In the genomic region with DNA sequence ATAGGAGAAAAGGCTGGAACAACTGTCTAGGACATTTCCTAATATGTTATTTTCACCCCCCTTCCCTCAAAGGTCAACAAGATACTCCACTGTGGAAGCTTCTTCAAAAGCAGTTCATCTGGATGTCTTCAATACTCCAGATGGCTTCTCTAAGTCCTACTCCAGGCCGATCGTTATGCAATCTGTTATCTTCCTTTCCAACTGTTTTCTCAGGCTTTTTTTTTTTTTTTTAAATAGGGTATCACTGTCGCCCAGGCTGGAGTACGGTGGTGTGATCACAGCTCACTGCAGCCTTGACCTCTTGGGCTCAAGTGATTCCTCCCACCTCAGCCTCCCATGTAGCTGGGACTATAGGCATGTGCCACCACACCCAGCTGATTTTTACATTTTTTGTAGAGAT, we compare ENCODE assay signal across 13 cellular contexts. TPM values are rescaled to one million over a fixed set of nuclear protein-coding genes. Genes with fewer than 3 reads are reported as not detected.
A peak's percentile ranks its signal among the peaks of the same experiment; 100 is the strongest.
DNase-seq lines count a peak whose midpoint lies in the region; ATAC-seq and TF ChIP-seq lines count a peak whose summit lies in the region.
"Had no signal": no experiment of that assay in that cellular context is flagged by ENCODE, and none has a peak within 500 bp of the region (broad histone marks: within the 10 kb centered on the region; RNA-seq: fewer than 3 reads in every experiment).

No MANE protein-coding gene starts in this region.

- no peak overlapping the region for H3K4me3 ChIP-seq in PC-9
- H3K4me3 ChIP-seq in esophagus (ENCODE audit: low read depth in 1 of 2, low read length in 2 of 2), result no peak overlapping the region
- H3K4me3 ChIP-seq in muscle layer of duodenum (ENCODE audit: low read depth in 1 of 2, low read length in 2 of 2), result no peak overlapping the region
- H3K4me3 ChIP-seq in SJCRH30, result no peak overlapping the region

- 33 to 40% methylated on average over 4 of the region's 4 CpGs for whole genome bisulfite sequencing in esophagus, 2 donors

- H3K27ac ChIP-seq in PC-9 (peak overlapping the region; percentile 97), esophagus (ENCODE audit: low read depth in 2 of 2, low read length in 1 of 2) (peak overlapping the region; percentile 5), muscle layer of duodenum (ENCODE audit: low read length) (peak overlapping the region; percentile 64), SJCRH30 (no peak overlapping the region)
- H3K27ac ChIP-seq: brain microvascular endothelial cell had no signal

- TF ChIP-seq CTCF in PC-9 (conservative IDR thresholded peaks at IDR 0.05), result no peak
- no peak for TF ChIP-seq CTCF in activated CD8-positive, alpha-beta T cell treated with anti-CD3 and anti-CD28 coated beads for 36 hours (IDR thresholded peaks at IDR 0.05)

- H3K4me1 ChIP-seq in PC-9 (replicated peaks; ENCODE audit: insufficient read depth) (peaks cover 95% of the 10 kb centered on the region), esophagus (ENCODE audit: control insufficient read depth in 2 of 2, insufficient read depth in 2 of 2, low read length in 1 of 2) (peaks cover 0 to 28% of the 10 kb centered on the region in 2 donors), muscle layer of duodenum (ENCODE audit: control insufficient read depth in 1 of 2, insufficient read depth in 2 of 2, low read length in 2 of 2) (peaks cover 8 to 30% of the 10 kb centered on the region in 2 donors), SJCRH30 (peaks cover 13% of the 10 kb centered on the region)

- H3K4me3 Mint-ChIP-seq in activated CD4-positive, alpha-beta T cell treated with anti-CD3 and anti-CD28 coated beads, Interleukin-2, amount 10 ng/mL, durations not matched to agents 7 days and 5 days, result no peak overlapping the region
- no peak overlapping the region for H3K4me3 Mint-ChIP-seq in activated CD8-positive, alpha-beta T cell treated with anti-CD3 and anti-CD28 coated beads for 36 hours
- H3K4me3 Mint-ChIP-seq: activated T-cell treated with anti-CD3 and anti-CD28 coated beads, Interleukin-2, amount 50 U/mL, for 72 hours; WTC11 had no signal

- peak overlapping the region; percentile 59 for H3K4me2 ChIP-seq in PC-9

- H3K9me3 ChIP-seq in PC-9 (ENCODE audit: insufficient read depth, low read depth) (no peaks in the 10 kb centered on the region), esophagus (ENCODE audit: control insufficient read depth in 2 of 2, insufficient read depth in 1 of 2, low read depth in 1 of 2, low read length in 1 of 2) (no peaks in the 10 kb centered on the region), muscle layer of duodenum (ENCODE audit: control insufficient read depth in 1 of 2, low read length in 2 of 2) (no peaks in the 10 kb centered on the region), SJCRH30 (replicated peaks) (no peaks in the 10 kb centered on the region)

- H4K20me1 ChIP-seq in PC-9 (ENCODE audit: insufficient read depth), result no peaks in the 10 kb centered on the region

- no peaks in the 10 kb centered on the region for H3K27me3 ChIP-seq in PC-9 (ENCODE audit: insufficient read depth, low read depth)
- H3K27me3 ChIP-seq in esophagus (ENCODE audit: control insufficient read depth in 1 of 2, insufficient read depth in 2 of 2, low read length in 2 of 2), result no peaks in the 10 kb centered on the region
- no peaks in the 10 kb centered on the region for H3K27me3 ChIP-seq in muscle layer of duodenum (ENCODE audit: low read depth, low read length)
- H3K27me3 ChIP-seq in SJCRH30, result no peaks in the 10 kb centered on the region
- H3K27me3 ChIP-seq: brain microvascular endothelial cell had no signal

- no peaks in the 10 kb centered on the region for H3K27me3 Mint-ChIP-seq in activated CD4-positive, alpha-beta T cell treated with anti-CD3 and anti-CD28 coated beads, Interleukin-2, amount 10 ng/mL, durations not matched to agents 7 days and 5 days
- peaks cover 2% of the 10 kb centered on the region for H3K27me3 Mint-ChIP-seq in activated CD8-positive, alpha-beta T cell treated with anti-CD3 and anti-CD28 coated beads for 36 hours

- DNase-seq in DMS 273 (lab: John Stamatoyannopoulos, UW; ENCODE audit: unreplicated experiment) (peak; percentile 80), PC-9 (no peak), SJCRH30 (no peak)
- no peak for DNase-seq in activated CD4-positive, alpha-beta T cell treated with anti-CD3 and anti-CD28 coated beads, Interleukin-2, amount 10 ng/mL, durations not matched to agents 7 days and 5 days
- no peak for DNase-seq in activated CD8-positive, alpha-beta T cell treated with anti-CD3 and anti-CD28 coated beads for 36 hours
- DNase-seq: brain microvascular endothelial cell, left colon, NCI-H2029 treated with DMSO at 0.1 percent for 48 hours had no signal

- no peaks in the 10 kb centered on the region for H3K9me2 ChIP-seq in PC-9 (ENCODE audit: insufficient read depth)

- POLR2A ChIA-PET in PC-9 (lab: Charles Lee; ENCODE audit: unreplicated experiment), result no interaction called here
- POLR2A ChIA-PET in activated CD4-positive, alpha-beta T cell treated with anti-CD3 and anti-CD28 coated beads, Interleukin-2, amount 10 ng/mL, durations not matched to agents 7 days and 5 days (lab: Charles Lee), result no interaction called here
- POLR2A ChIA-PET in activated CD8-positive, alpha-beta T cell treated with anti-CD3 and anti-CD28 coated beads for 36 hours (lab: Charles Lee), result no interaction called here

- peaks cover 71% of the 10 kb centered on the region for H3F3A ChIP-seq in PC-9 (ENCODE audit: insufficient read depth, low read depth)

- no peaks in the 10 kb centered on the region for H3K9me3 Mint-ChIP-seq in activated CD4-positive, alpha-beta T cell treated with anti-CD3 and anti-CD28 coated beads, Interleukin-2, amount 10 ng/mL, durations not matched to agents 7 days and 5 days
- H3K9me3 Mint-ChIP-seq in activated CD8-positive, alpha-beta T cell treated with anti-CD3 and anti-CD28 coated beads for 36 hours, result no peaks in the 10 kb centered on the region
- H3K9me3 Mint-ChIP-seq: activated T-cell treated with anti-CD3 and anti-CD28 coated beads, Interleukin-2, amount 50 U/mL, for 72 hours had no signal

- no peaks in the 10 kb centered on the region for H3K36me3 Mint-ChIP-seq in activated CD4-positive, alpha-beta T cell treated with anti-CD3 and anti-CD28 coated beads, Interleukin-2, amount 10 ng/mL, durations not matched to agents 7 days and 5 days (ENCODE audit: low read depth)
- no peaks in the 10 kb centered on the region for H3K36me3 Mint-ChIP-seq in activated CD8-positive, alpha-beta T cell treated with anti-CD3 and anti-CD28 coated beads for 36 hours (ENCODE audit: low read depth)

- no peak for ATAC-seq in activated CD8-positive, alpha-beta T cell treated with anti-CD3 and anti-CD28 coated beads for 36 hours
- ATAC-seq in GM21619 (IDR thresholded peaks at IDR 0.05; ENCODE audit: unreplicated experiment), result no peak
- ATAC-seq: left colon, WTC11 had no signal

- no peaks in the 10 kb centered on the region for H3K36me3 ChIP-seq in PC-9 (ENCODE audit: low read depth)
- no peaks in the 10 kb centered on the region for H3K36me3 ChIP-seq in esophagus (ENCODE audit: control insufficient read depth in 2 of 2, insufficient read depth in 2 of 2, low read length in 1 of 2)
- H3K36me3 ChIP-seq in muscle layer of duodenum (ENCODE audit: control insufficient read depth in 1 of 2, insufficient read depth in 2 of 2, low read length in 2 of 2), result no peaks in the 10 kb centered on the region
- H3K36me3 ChIP-seq in SJCRH30, result no peaks in the 10 kb centered on the region
- H3K36me3 ChIP-seq: brain microvascular endothelial cell had no signal

- no peak overlapping the region for H3K27ac Mint-ChIP-seq in activated CD4-positive, alpha-beta T cell treated with anti-CD3 and anti-CD28 coated beads, Interleukin-2, amount 10 ng/mL, durations not matched to agents 7 days and 5 days
- no peak overlapping the region for H3K27ac Mint-ChIP-seq in activated CD8-positive, alpha-beta T cell treated with anti-CD3 and anti-CD28 coated beads for 36 hours
- H3K27ac Mint-ChIP-seq: activated T-cell treated with anti-CD3 and anti-CD28 coated beads, Interleukin-2, amount 50 U/mL, for 72 hours; WTC11 had no signal

- intact Hi-C loops in PC-9 (cut with micrococcal nuclease; ENCODE audit: unreplicated experiment), result no loop called here
- intact Hi-C loops in activated CD8-positive, alpha-beta T cell treated with anti-CD3 and anti-CD28 coated beads for 36 hours (cut with micrococcal nuclease), result no loop called here

- H3K4me1 Mint-ChIP-seq in activated CD4-positive, alpha-beta T cell treated with anti-CD3 and anti-CD28 coated beads, Interleukin-2, amount 10 ng/mL, durations not matched to agents 7 days and 5 days, result peaks cover 8% of the 10 kb centered on the region
- peaks cover 32% of the 10 kb centered on the region for H3K4me1 Mint-ChIP-seq in activated CD8-positive, alpha-beta T cell treated with anti-CD3 and anti-CD28 coated beads for 36 hours (ENCODE audit: low read depth)

- CTCF ChIA-PET in PC-9 (lab: Charles Lee), result no interaction called here
- CTCF ChIA-PET in activated CD4-positive, alpha-beta T cell treated with anti-CD3 and anti-CD28 coated beads, Interleukin-2, amount 10 ng/mL, durations not matched to agents 7 days and 5 days (lab: Charles Lee), result interaction anchor here (0.7 kb wide), 1 partner anchor 218 kb away, joined by 3 read pairs; no protein-coding TSS in a partner anchor
- CTCF ChIA-PET in activated CD8-positive, alpha-beta T cell treated with anti-CD3 and anti-CD28 coated beads for 36 hours (lab: Charles Lee), result no interaction called here

- H2AFZ ChIP-seq in PC-9, result no peak overlapping the region

- no TSS peak for BruUV-seq in PC-9 (replicated peaks; lab: Mats Ljungman, UMichigan)

- H3K79me2 ChIP-seq in PC-9 (ENCODE audit: low read depth), result peaks cover 84% of the 10 kb centered on the region

RNA-seq across cellular contexts. Expression of gene ATP8B1, which starts 26.3 kb away (rescaled TPM):
- 16.7 and 23.4 TPM in 2 replicates for total RNA-seq in PC-9 (2021)
- polyA plus RNA-seq in esophagus, result 10 to 100 TPM in 1 of 2 donors, 1 to 10 TPM in 1; 8.0 to 12.9 TPM
- not detected for total RNA-seq in activated CD4-positive, alpha-beta T cell treated with anti-CD3 and anti-CD28 coated beads, Interleukin-2, amount 10 ng/mL, durations not matched to agents 7 days and 5 days
- total RNA-seq in SJCRH30 (2014; rRNA removed; shearing (Covaris generic)), result not detected in 2 replicates
- under 1 TPM; 0.18 to 0.38 TPM for total RNA-seq in activated CD8-positive, alpha-beta T cell treated with anti-CD3 and anti-CD28 coated beads for 36 hours
- total RNA-seq: activated T-cell treated with anti-CD3 and anti-CD28 coated beads, Interleukin-2, amount 50 U/mL, for 72 hours had no signal

Comparison
In these comparisons a context has a peak if more than half of its experiments do, and no peak if none do; other contexts are left out.
1. RNA of gene ATP8B1, which starts 26.3 kb away (total RNA-seq): 16.7 to 23.4 TPM in PC-9; 0.18 to 0.38 TPM in activated CD8-positive, alpha-beta T cell treated with anti-CD3 and anti-CD28 coated beads for 36 hours, not detected in activated CD4-positive, alpha-beta T cell treated with anti-CD3 and anti-CD28 coated beads, Interleukin-2, amount 10 ng/mL, durations not matched to agents 7 days and 5 days and not detected in SJCRH30; every median in the first group is over 10 times any median in the second.